ENCODE assay signal across 1 cellular context in the genomic region with DNA sequence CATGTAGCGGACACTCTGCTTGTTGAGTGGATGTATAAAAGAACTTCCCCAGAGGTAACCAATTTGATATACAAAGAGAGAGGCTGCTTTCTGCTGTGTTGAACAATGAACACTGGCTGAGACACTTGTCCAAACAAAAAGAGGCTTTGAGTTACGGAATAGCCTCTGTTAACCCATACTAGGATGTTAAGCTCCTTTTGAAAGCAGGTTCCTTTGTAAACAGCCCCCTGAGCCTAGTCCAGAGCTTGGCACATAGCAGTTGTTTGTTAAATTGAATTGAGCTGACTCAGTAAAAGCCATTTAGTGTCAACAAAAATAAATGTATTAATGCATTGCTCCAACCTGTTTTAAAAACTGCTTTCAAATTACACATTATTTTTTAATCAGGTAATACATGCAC.
TF ChIP-seq lines count a peak whose summit lies in the region.

No MANE protein-coding gene starts in this region.

TF ChIP-seq in HepG2, 621 proteins besides CTCF, POLR2A, EP300 and RAD21 (continued from another document):
- TF ChIP-seq, protein P1, sequence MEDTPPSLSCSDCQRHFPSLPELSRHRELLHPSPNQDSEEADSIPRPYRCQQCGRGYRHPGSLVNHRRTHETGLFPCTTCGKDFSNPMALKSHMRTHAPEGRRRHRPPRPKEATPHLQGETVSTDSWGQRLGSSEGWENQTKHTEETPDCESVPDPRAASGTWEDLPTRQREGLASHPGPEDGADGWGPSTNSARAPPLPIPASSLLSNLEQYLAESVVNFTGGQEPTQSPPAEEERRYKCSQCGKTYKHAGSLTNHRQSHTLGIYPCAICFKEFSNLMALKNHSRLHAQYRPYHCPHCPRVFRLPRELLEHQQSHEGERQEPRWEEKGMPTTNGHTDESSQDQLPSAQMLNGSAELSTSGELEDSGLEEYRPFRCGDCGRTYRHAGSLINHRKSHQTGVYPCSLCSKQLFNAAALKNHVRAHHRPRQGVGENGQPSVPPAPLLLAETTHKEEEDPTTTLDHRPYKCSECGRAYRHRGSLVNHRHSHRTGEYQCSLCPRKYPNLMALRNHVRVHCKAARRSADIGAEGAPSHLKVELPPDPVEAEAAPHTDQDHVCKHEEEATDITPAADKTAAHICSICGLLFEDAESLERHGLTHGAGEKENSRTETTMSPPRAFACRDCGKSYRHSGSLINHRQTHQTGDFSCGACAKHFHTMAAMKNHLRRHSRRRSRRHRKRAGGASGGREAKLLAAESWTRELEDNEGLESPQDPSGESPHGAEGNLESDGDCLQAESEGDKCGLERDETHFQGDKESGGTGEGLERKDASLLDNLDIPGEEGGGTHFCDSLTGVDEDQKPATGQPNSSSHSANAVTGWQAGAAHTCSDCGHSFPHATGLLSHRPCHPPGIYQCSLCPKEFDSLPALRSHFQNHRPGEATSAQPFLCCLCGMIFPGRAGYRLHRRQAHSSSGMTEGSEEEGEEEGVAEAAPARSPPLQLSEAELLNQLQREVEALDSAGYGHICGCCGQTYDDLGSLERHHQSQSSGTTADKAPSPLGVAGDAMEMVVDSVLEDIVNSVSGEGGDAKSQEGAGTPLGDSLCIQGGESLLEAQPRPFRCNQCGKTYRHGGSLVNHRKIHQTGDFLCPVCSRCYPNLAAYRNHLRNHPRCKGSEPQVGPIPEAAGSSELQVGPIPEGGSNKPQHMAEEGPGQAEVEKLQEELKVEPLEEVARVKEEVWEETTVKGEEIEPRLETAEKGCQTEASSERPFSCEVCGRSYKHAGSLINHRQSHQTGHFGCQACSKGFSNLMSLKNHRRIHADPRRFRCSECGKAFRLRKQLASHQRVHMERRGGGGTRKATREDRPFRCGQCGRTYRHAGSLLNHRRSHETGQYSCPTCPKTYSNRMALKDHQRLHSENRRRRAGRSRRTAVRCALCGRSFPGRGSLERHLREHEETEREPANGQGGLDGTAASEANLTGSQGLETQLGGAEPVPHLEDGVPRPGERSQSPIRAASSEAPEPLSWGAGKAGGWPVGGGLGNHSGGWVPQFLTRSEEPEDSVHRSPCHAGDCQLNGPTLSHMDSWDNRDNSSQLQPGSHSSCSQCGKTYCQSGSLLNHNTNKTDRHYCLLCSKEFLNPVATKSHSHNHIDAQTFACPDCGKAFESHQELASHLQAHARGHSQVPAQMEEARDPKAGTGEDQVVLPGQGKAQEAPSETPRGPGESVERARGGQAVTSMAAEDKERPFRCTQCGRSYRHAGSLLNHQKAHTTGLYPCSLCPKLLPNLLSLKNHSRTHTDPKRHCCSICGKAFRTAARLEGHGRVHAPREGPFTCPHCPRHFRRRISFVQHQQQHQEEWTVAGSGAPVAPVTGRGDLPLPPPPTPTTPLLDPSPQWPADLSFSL (CRISPR knock-in tag; IDR thresholded peaks at IDR 0.05) = no peak
- TF ChIP-seq MAFK (conservative IDR thresholded peaks at IDR 0.05 in 1 of 2, IDR thresholded peaks at IDR 0.05 in 1 of 2; ENCODE audit: low read length in 2 of 2) (peak; percentile 32 to 78; a peak in 3 of 4 replicates), FOXJ3 (CRISPR knock-in tag; IDR thresholded peaks at IDR 0.05; ENCODE audit: borderline replicate concordance) (no peak), MAFF (IDR thresholded peaks at IDR 0.05; ENCODE audit: low read depth, low read length) (peak; percentile 47; the same call in 1 of the 2 replicates), REL (CRISPR knock-in tag; conservative IDR thresholded peaks at IDR 0.05) (no peak), SOX6 (IDR thresholded peaks at IDR 0.05) (no peak), SOX6 (CRISPR knock-in tag; IDR thresholded peaks at IDR 0.05) (peak; percentile 22; the same call in 1 of the 2 replicates), POGZ (CRISPR knock-in tag; IDR thresholded peaks at IDR 0.05) (0 out of 2 replicates have a peak, but pooled peaks have one; percentile 23), FLYWCH1 (CRISPR knock-in tag; IDR thresholded peaks at IDR 0.05) (no peak), THYN1 (CRISPR knock-in tag; IDR thresholded peaks at IDR 0.05; ENCODE audit: borderline replicate concordance, low read depth) (no peak), TAF15 (IDR thresholded peaks at IDR 0.05; ENCODE audit: low read depth, low read length, poor library complexity, severe bottlenecking) (no peak), ZNF652 (CRISPR knock-in tag; IDR thresholded peaks at IDR 0.05; ENCODE audit: borderline replicate concordance, low read depth) (peak; percentile 90)
- TF ChIP-seq, protein P2, sequence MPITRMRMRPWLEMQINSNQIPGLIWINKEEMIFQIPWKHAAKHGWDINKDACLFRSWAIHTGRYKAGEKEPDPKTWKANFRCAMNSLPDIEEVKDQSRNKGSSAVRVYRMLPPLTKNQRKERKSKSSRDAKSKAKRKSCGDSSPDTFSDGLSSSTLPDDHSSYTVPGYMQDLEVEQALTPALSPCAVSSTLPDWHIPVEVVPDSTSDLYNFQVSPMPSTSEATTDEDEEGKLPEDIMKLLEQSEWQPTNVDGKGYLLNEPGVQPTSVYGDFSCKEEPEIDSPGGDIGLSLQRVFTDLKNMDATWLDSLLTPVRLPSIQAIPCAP (CRISPR knock-in tag; IDR thresholded peaks at IDR 0.05; ENCODE audit: low read depth) = no peak
- TF ChIP-seq, protein P3, sequence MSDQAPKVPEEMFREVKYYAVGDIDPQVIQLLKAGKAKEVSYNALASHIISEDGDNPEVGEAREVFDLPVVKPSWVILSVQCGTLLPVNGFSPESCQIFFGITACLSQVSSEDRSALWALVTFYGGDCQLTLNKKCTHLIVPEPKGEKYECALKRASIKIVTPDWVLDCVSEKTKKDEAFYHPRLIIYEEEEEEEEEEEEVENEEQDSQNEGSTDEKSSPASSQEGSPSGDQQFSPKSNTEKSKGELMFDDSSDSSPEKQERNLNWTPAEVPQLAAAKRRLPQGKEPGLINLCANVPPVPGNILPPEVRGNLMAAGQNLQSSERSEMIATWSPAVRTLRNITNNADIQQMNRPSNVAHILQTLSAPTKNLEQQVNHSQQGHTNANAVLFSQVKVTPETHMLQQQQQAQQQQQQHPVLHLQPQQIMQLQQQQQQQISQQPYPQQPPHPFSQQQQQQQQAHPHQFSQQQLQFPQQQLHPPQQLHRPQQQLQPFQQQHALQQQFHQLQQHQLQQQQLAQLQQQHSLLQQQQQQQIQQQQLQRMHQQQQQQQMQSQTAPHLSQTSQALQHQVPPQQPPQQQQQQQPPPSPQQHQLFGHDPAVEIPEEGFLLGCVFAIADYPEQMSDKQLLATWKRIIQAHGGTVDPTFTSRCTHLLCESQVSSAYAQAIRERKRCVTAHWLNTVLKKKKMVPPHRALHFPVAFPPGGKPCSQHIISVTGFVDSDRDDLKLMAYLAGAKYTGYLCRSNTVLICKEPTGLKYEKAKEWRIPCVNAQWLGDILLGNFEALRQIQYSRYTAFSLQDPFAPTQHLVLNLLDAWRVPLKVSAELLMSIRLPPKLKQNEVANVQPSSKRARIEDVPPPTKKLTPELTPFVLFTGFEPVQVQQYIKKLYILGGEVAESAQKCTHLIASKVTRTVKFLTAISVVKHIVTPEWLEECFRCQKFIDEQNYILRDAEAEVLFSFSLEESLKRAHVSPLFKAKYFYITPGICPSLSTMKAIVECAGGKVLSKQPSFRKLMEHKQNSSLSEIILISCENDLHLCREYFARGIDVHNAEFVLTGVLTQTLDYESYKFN (CRISPR knock-in tag; conservative IDR thresholded peaks at IDR 0.05) = 0 out of 2 replicates have a peak, but pooled peaks have one; percentile 19
